Comparison of ENCODE assay signal across 9 cellular contexts in the genomic region with DNA sequence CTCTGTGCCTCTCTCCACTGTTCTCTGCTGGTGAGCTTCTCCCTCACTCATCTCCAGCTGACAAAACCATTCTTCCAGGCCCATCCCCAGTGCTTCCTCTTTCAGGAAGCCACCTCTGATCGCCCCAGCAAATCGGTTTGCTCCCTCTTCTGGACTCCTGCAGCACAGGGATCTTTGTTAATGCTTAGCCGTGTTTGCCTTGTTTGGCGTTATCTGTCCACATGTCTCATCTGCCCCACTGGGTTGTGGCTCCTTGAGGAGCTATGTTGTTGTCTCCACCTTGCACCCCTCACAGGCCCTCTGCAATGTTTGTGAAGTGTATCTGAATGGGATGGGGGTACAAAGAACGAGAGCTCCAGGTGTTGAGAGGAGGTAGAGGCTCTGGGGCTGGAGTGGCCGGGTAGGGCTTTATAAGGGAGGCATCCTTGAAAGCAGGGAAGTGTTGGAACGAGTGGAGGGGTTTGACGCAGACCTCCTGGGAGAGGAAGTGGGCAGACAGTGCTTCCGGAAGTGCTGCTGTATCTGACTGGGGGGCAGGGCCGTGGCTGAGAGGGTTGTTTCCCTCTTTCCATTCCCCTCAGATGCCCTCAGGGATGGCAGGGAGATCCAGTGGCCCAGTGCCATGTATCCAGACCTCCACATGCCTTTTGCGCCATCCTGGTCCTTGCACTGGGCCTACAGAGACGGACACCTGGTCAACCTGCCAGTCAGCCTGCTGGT. TPM values are rescaled to one million over a fixed set of nuclear protein-coding genes. Genes with fewer than 3 reads are reported as not detected.
DNase-seq lines count a peak whose midpoint lies in the region; ATAC-seq and TF ChIP-seq lines count a peak whose summit lies in the region.
"Had no signal": no experiment of that assay in that cellular context is flagged by ENCODE, and none has a peak within 500 bp of the region (broad histone marks: within the 10 kb centered on the region; RNA-seq: fewer than 3 reads in every experiment).

No MANE protein-coding gene starts in this region.

- 91% methylated on average over 12 of the region's 12 CpGs for WGBS in mesenchymal stem cell
- 76% methylated on average over 10 of the region's 12 CpGs for WGBS in suprapubic skin

- no peak overlapping the region for H4K8ac ChIP-seq in mesenchymal stem cell (ENCODE audit: low read length)

- H3K4me2 ChIP-seq in BLaER1, result peak overlapping the region; percentile 96
- H3K4me2 ChIP-seq in OCI-LY3 (ENCODE audit: low read length), result peak overlapping the region; percentile 47
- no peak overlapping the region for H3K4me2 ChIP-seq in mesenchymal stem cell (ENCODE audit: low read length, poor library complexity, severe bottlenecking)

- ATAC-seq in GM18517 (IDR thresholded peaks at IDR 0.05; ENCODE audit: unreplicated experiment), result no peak

- no peaks in the 10 kb centered on the region for H3K27me3 Mint-ChIP-seq in activated naive CD8-positive, alpha-beta T cell

- no peaks in the 10 kb centered on the region for H4K20me1 ChIP-seq in BLaER1
- no peaks in the 10 kb centered on the region for H4K20me1 ChIP-seq in OCI-LY3 (ENCODE audit: insufficient read depth, low read length)

- no peak overlapping the region for H2AK5ac ChIP-seq in mesenchymal stem cell (ENCODE audit: low read length, severe bottlenecking)

- peaks cover 95% of the 10 kb centered on the region for H3K4me1 ChIP-seq in BLaER1
- peaks cover 10% of the 10 kb centered on the region for H3K4me1 ChIP-seq in OCI-LY3 (ENCODE audit: low read length)
- peaks cover 10% of the 10 kb centered on the region for H3K4me1 ChIP-seq in mesenchymal stem cell (ENCODE audit: control insufficient read depth, insufficient read depth, low read depth, low read length)
- peaks cover 26% of the 10 kb centered on the region for H3K4me1 ChIP-seq in suprapubic skin

- H3K27ac ChIP-seq in BLaER1, result peak overlapping the region; percentile 96
- peak overlapping the region; percentile 26; the same call in 1 of the 2 replicates for H3K27ac ChIP-seq in OCI-LY3 (ENCODE audit: low read length)
- no peak overlapping the region for H3K27ac ChIP-seq in mesenchymal stem cell (ENCODE audit: low read length, poor library complexity, severe bottlenecking)
- H3K27ac ChIP-seq in suprapubic skin, result no peak overlapping the region
- H3K27ac ChIP-seq in WERI-Rb-1, result no peak overlapping the region
- H3K27ac ChIP-seq: VCaP had no signal

- H3K27ac Mint-ChIP-seq in activated naive CD8-positive, alpha-beta T cell, result peak overlapping the region; percentile 97

- no peak for TF ChIP-seq EP300 in suprapubic skin (IDR thresholded peaks at IDR 0.05)

- peak overlapping the region; percentile 80 for H3K9ac ChIP-seq in BLaER1
- H3K9ac ChIP-seq in OCI-LY3 (ENCODE audit: low read length), result no peak overlapping the region; the same call in 1 of the 2 replicates
- no peak overlapping the region for H3K9ac ChIP-seq in mesenchymal stem cell (ENCODE audit: low read length)

- no peak overlapping the region for H2BK120ac ChIP-seq in mesenchymal stem cell (ENCODE audit: low read depth, low read length)

- no peak overlapping the region for H4K91ac ChIP-seq in mesenchymal stem cell (ENCODE audit: low read length)

- peaks cover 26% of the 10 kb centered on the region for H3K79me1 ChIP-seq in mesenchymal stem cell (replicated peaks; ENCODE audit: low read length, poor library complexity, severe bottlenecking)

- TF ChIP-seq POLR2A in suprapubic skin (IDR thresholded peaks at IDR 0.05), result no peak

- H2BK15ac ChIP-seq in mesenchymal stem cell (ENCODE audit: low read depth, poor library complexity, severe bottlenecking), result no peak overlapping the region

- no peak for TF ChIP-seq CTCF in OCI-LY3 (IDR thresholded peaks at IDR 0.05; ENCODE audit: low read depth, low read length)
- no peak for TF ChIP-seq CTCF in suprapubic skin (IDR thresholded peaks at IDR 0.05)
- no peak for TF ChIP-seq CTCF in WERI-Rb-1 (IDR thresholded peaks at IDR 0.05; ENCODE audit: low read depth, low read length)

- H3K36me3 ChIP-seq in BLaER1 (peaks cover 26% of the 10 kb centered on the region), OCI-LY3 (replicated peaks; ENCODE audit: low read depth, low read length) (no peaks in the 10 kb centered on the region), mesenchymal stem cell (ENCODE audit: control insufficient read depth in 1 of 2, insufficient read depth in 2 of 2, low read depth in 1 of 2, low read length in 2 of 2) (peaks cover 14 to 69% of the 10 kb centered on the region in 2 experiments), suprapubic skin (peaks cover 25% of the 10 kb centered on the region), WERI-Rb-1 (peaks cover 51% of the 10 kb centered on the region)

- H3K79me2 ChIP-seq in OCI-LY3 (ENCODE audit: low read length), result no peaks in the 10 kb centered on the region

- no peak overlapping the region for H3K18ac ChIP-seq in mesenchymal stem cell (ENCODE audit: low read depth in 1 of 2, low read length in 2 of 2)

- DNase-seq in mesenchymal stem cell (peak; percentile 4), suprapubic skin (ENCODE audit: low spot score in 2 of 2) (no peak), WERI-Rb-1 (no peak), NCI-H82 treated with DMSO at 0.1 percent for 48 hours (lab: John Stamatoyannopoulos, UW; ENCODE audit: unreplicated experiment) (no peak)

- no peak overlapping the region for H2BK5ac ChIP-seq in mesenchymal stem cell (ENCODE audit: low read depth, low read length, poor library complexity, severe bottlenecking)

- no peak overlapping the region for H2BK12ac ChIP-seq in mesenchymal stem cell (ENCODE audit: low read length in 2 of 2)

- peak overlapping the region; percentile 58 for H3K4me3 ChIP-seq in BLaER1
- no peak overlapping the region for H3K4me3 ChIP-seq in OCI-LY3 (ENCODE audit: low read length)
- H3K4me3 ChIP-seq in mesenchymal stem cell (ENCODE audit: insufficient read depth in 1 of 2, low read depth in 1 of 2, low read length in 2 of 2), result no peak overlapping the region
- peak overlapping the region; percentile 12 for H3K4me3 ChIP-seq in suprapubic skin
- H3K4me3 ChIP-seq in WERI-Rb-1 (ENCODE audit: low read depth, low read length), result no peak overlapping the region

- H3K9me3 Mint-ChIP-seq in activated naive CD8-positive, alpha-beta T cell (ENCODE audit: low read depth), result no peaks in the 10 kb centered on the region

- H2AFZ ChIP-seq in OCI-LY3 (ENCODE audit: low read depth, low read length) (no peak overlapping the region), mesenchymal stem cell (ENCODE audit: low read depth, low read length) (no peak overlapping the region)

- H3K4ac ChIP-seq in mesenchymal stem cell (ENCODE audit: low read depth in 1 of 2, low read length in 2 of 2), result no peak overlapping the region

- H3K14ac ChIP-seq in mesenchymal stem cell (ENCODE audit: low read length in 2 of 2), result no peak overlapping the region

- H3K9me3 ChIP-seq in BLaER1, result no peaks in the 10 kb centered on the region
- H3K9me3 ChIP-seq in OCI-LY3 (ENCODE audit: insufficient read depth, low read length), result no peaks in the 10 kb centered on the region
- no peaks in the 10 kb centered on the region for H3K9me3 ChIP-seq in mesenchymal stem cell (ENCODE audit: control insufficient read depth, low read length)
- H3K9me3 ChIP-seq in suprapubic skin, result no peaks in the 10 kb centered on the region
- no peaks in the 10 kb centered on the region for H3K9me3 ChIP-seq in WERI-Rb-1 (ENCODE audit: severe bottlenecking)

- no peak overlapping the region for H3K23ac ChIP-seq in mesenchymal stem cell (ENCODE audit: low read length in 2 of 2)

- no peaks in the 10 kb centered on the region for H3K27me3 ChIP-seq in BLaER1
- no peaks in the 10 kb centered on the region for H3K27me3 ChIP-seq in OCI-LY3 (ENCODE audit: low read depth, low read length)
- no peaks in the 10 kb centered on the region for H3K27me3 ChIP-seq in mesenchymal stem cell (ENCODE audit: control insufficient read depth in 1 of 2, insufficient read depth in 1 of 2, low read length in 2 of 2)
- no peaks in the 10 kb centered on the region for H3K27me3 ChIP-seq in suprapubic skin
- H3K27me3 ChIP-seq in WERI-Rb-1 (ENCODE audit: insufficient read depth, low read depth, severe bottlenecking), result no peaks in the 10 kb centered on the region

- H3K4me1 Mint-ChIP-seq in activated naive CD8-positive, alpha-beta T cell (ENCODE audit: low read depth), result peaks cover 27% of the 10 kb centered on the region

- peaks cover 4% of the 10 kb centered on the region for H3K36me3 Mint-ChIP-seq in activated naive CD8-positive, alpha-beta T cell

- H3K4me3 Mint-ChIP-seq in activated naive CD8-positive, alpha-beta T cell, result peak overlapping the region; percentile 74

RNA-seq across cellular contexts. Expression of gene CASKIN2, which starts 27.8 kb away (rescaled TPM):
- polyA plus RNA-seq in mesenchymal stem cell (2013, experiment 1 of 2), result 6.3 TPM
- 6.1 TPM for polyA plus RNA-seq in mesenchymal stem cell (2013, experiment 2 of 2)
- total RNA-seq in suprapubic skin, result 10 to 100 TPM; 18.7 to 25.1 (median 22.1) TPM

RNA-seq across cellular contexts. Expression of gene TSEN54, which starts 28.8 kb away (rescaled TPM):
- polyA plus RNA-seq in mesenchymal stem cell (2013, experiment 1 of 2), result 8.4 TPM
- polyA plus RNA-seq in mesenchymal stem cell (2013, experiment 2 of 2), result 9.2 TPM
- total RNA-seq in suprapubic skin, result 10 to 100 TPM; 53.9 to 73.5 (median 62.9) TPM

RNA-seq across cellular contexts. Expression of gene TMEM94, which starts 31.1 kb away (rescaled TPM):
- polyA plus RNA-seq in mesenchymal stem cell (2013, experiment 1 of 2), result 38.5 TPM
- 37.2 TPM for polyA plus RNA-seq in mesenchymal stem cell (2013, experiment 2 of 2)
- total RNA-seq in suprapubic skin, result 100 to 1,000 TPM in 1 of 4 donors, 10 to 100 TPM in 3; 50.0 to 147 (median 81.7) TPM

RNA-seq across cellular contexts. Expression of gene LLGL2, which starts 38.0 kb away (rescaled TPM):
- polyA plus RNA-seq in mesenchymal stem cell (2013, experiment 1 of 2), result 3.6 TPM
- 3.5 TPM for polyA plus RNA-seq in mesenchymal stem cell (2013, experiment 2 of 2)
- 100 to 1,000 TPM in 1 of 4 donors, 10 to 100 TPM in 3; 75.3 to 114 (median 78.4) TPM for total RNA-seq in suprapubic skin

Comparison
In these comparisons a context has a peak if more than half of its experiments do, and no peak if none do; other contexts are left out.
1. H3K27ac ChIP-seq: peak in BLaER1 (single experiment) and OCI-LY3 (single experiment); none in mesenchymal stem cell (single experiment), suprapubic skin (single experiment) and WERI-Rb-1 (single experiment).
2. H3K4me3 ChIP-seq: peak in BLaER1 (single experiment) and suprapubic skin (single experiment); none in OCI-LY3 (single experiment), mesenchymal stem cell (0 of 2) and WERI-Rb-1 (single experiment).